ENCODE assay signal across 8 cellular contexts in the genomic region with DNA sequence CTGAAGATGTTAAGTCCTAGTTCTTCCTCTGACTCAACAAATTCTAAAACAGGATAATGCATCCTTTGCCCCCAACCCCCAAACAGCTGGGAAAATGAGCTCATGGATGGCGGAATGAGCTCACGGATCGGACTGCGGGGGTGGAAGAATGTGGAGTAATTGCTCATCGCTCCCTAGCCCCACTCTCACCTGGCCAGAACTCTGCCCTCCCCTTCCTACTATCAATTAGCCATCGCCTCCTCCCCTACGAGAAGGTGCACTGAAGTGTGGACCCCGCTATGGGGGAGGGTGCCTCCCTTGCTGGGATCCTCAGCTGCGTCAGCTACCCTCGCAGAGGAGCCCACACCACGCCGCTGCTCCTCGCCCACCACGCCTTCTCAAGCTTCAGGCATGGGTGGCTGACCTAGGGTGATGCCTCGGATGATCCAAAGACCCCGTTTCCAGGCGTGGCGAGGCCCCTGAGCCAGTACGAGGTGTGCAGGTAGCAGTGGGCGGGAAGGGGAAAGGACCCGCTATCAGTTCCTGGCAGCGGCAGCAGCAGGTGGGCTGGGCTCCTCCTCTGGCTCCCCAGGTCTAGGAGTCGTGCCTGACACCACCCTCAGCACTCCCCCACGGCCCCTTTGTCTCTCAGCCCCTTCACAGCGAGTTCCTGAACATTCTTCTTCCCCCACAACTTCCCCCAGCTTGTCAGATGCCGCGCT.
DNase-seq lines count a peak whose midpoint lies in the region; ATAC-seq and TF ChIP-seq lines count a peak whose summit lies in the region.

No MANE protein-coding gene starts in this region.

- no peaks in the 10 kb centered on the region for H4K20me1 ChIP-seq in mammary epithelial cell (ENCODE audit: insufficient read depth, low read length)
- H4K20me1 ChIP-seq in neural cell (ENCODE audit: insufficient read depth): no peaks in the 10 kb centered on the region

- no peaks in the 10 kb centered on the region for H3K9me3 Mint-ChIP-seq in CD4-positive, CD25-positive, alpha-beta regulatory T cell

- intact Hi-C loops in mammary epithelial cell (cut with micrococcal nuclease): no loop called here

- H3K36me3 ChIP-seq in CD4-positive, CD25-positive, alpha-beta regulatory T cell (ENCODE audit: control insufficient read depth, insufficient read depth, low read length): peaks cover 30% of the 10 kb centered on the region
- no peaks in the 10 kb centered on the region for H3K36me3 ChIP-seq in mammary epithelial cell (ENCODE audit: insufficient read depth, low read length)
- no peaks in the 10 kb centered on the region for H3K36me3 ChIP-seq in neural cell (ENCODE audit: insufficient read depth, low read length)

- H3K27ac ChIP-seq in CD4-positive, CD25-positive, alpha-beta regulatory T cell (ENCODE audit: insufficient read depth, low read length, poor library complexity, severe bottlenecking): peak overlapping the region; percentile 23
- H3K27ac ChIP-seq in mammary epithelial cell (ENCODE audit: insufficient read depth, low read depth, low read length) (no peak overlapping the region), neural cell (ENCODE audit: low read length) (peak overlapping the region; percentile 93)

- BruUV-seq in mammary epithelial cell (replicated peaks; lab: Mats Ljungman, UMichigan): no TSS peak

- H3K4me3 ChIP-seq in CD4-positive, CD25-positive, alpha-beta regulatory T cell (ENCODE audit: low read depth, low read length): no peak overlapping the region
- H3K4me3 ChIP-seq in mammary epithelial cell (replicated peaks in 1 of 3; ENCODE audit: insufficient read depth in 1 of 3, low read depth in 2 of 3, low read length in 3 of 3): no peak overlapping the region
- peak overlapping the region; percentile 88 for H3K4me3 ChIP-seq in neural cell (ENCODE audit: low read length)

- H3K79me2 ChIP-seq in mammary epithelial cell (ENCODE audit: insufficient read depth, low read length) (no peaks in the 10 kb centered on the region), neural cell (replicated peaks; ENCODE audit: insufficient read depth, low read length) (peaks cover 28% of the 10 kb centered on the region)

- peak overlapping the region; percentile 66 to 92 (median 89) for H3K27ac Mint-ChIP-seq in CD4-positive, CD25-positive, alpha-beta regulatory T cell

- H3K9ac ChIP-seq in mammary epithelial cell (ENCODE audit: insufficient read depth, low read length) (no peak overlapping the region), neural cell (ENCODE audit: low read length) (peak overlapping the region; percentile 93)

- H3K4me2 ChIP-seq in mammary epithelial cell (ENCODE audit: insufficient read depth, low read depth, low read length) (no peak overlapping the region), neural cell (ENCODE audit: low read length) (peak overlapping the region; percentile 70)

- H3K9me3 ChIP-seq in CD4-positive, CD25-positive, alpha-beta regulatory T cell (ENCODE audit: control insufficient read depth in 2 of 2, low read length in 2 of 2): no peaks in the 10 kb centered on the region
- H3K9me3 ChIP-seq in mammary epithelial cell (replicated peaks; ENCODE audit: insufficient read depth, low read length) (no peaks in the 10 kb centered on the region), neural cell (ENCODE audit: low read length) (no peaks in the 10 kb centered on the region)

- CTCF ChIA-PET in mammary epithelial cell (lab: Charles Lee; ENCODE audit: low non-redundant PET): no interaction called here

- peaks cover 15% of the 10 kb centered on the region for H3K4me1 ChIP-seq in CD4-positive, CD25-positive, alpha-beta regulatory T cell (ENCODE audit: control insufficient read depth, insufficient read depth, low read length, poor library complexity, severe bottlenecking)
- peaks cover 14% of the 10 kb centered on the region for H3K4me1 ChIP-seq in mammary epithelial cell (ENCODE audit: insufficient read depth, low read length)

- in situ Hi-C loops in mammary epithelial cell (cut with MboI; ENCODE audit: low sequenced_read_pairs in 2 of 2): no loop called here

- dilution Hi-C loops in mammary epithelial cell (cut with HindIII; ENCODE audit: low sequenced_read_pairs): loop anchor here (5.0 kb wide), 1 partner anchor 43 kb away; no protein-coding TSS in a partner anchor

- peaks cover 20% of the 10 kb centered on the region for H3K36me3 Mint-ChIP-seq in CD4-positive, CD25-positive, alpha-beta regulatory T cell

- no peak for ATAC-seq in CD4-positive, CD25-positive, alpha-beta regulatory T cell (ENCODE audit: low read depth in 2 of 2)
- ATAC-seq in GM18868 (IDR thresholded peaks at IDR 0.05; ENCODE audit: unreplicated experiment) (no peak), GM21367 (IDR thresholded peaks at IDR 0.05; ENCODE audit: unreplicated experiment) (no peak)

- H3K27me3 ChIP-seq in CD4-positive, CD25-positive, alpha-beta regulatory T cell (ENCODE audit: control insufficient read depth, insufficient read depth, low read length): no peaks in the 10 kb centered on the region
- H3K27me3 ChIP-seq in mammary epithelial cell (ENCODE audit: insufficient read depth, low read length): no peaks in the 10 kb centered on the region
- H3K27me3 ChIP-seq in neural cell (ENCODE audit: insufficient read depth, low read depth, low read length): no peaks in the 10 kb centered on the region

- no peaks in the 10 kb centered on the region for H3F3A ChIP-seq in neural cell (ENCODE audit: insufficient read depth, low read length, poor library complexity, severe bottlenecking)

- peak overlapping the region; percentile 86 to 91 (median 88) for H3K4me3 Mint-ChIP-seq in CD4-positive, CD25-positive, alpha-beta regulatory T cell

- H3K27me3 Mint-ChIP-seq in CD4-positive, CD25-positive, alpha-beta regulatory T cell: no peaks in the 10 kb centered on the region

- no peak for TF ChIP-seq EP300 in neural cell (conservative IDR thresholded peaks at IDR 0.05; ENCODE audit: poor library complexity, severe bottlenecking)

- H3K9me2 ChIP-seq in neural cell (ENCODE audit: insufficient read depth, low read length): no peaks in the 10 kb centered on the region

- H2AFZ ChIP-seq in mammary epithelial cell (ENCODE audit: low read depth, low read length) (no peak overlapping the region), neural cell (ENCODE audit: low read depth, low read length) (no peak overlapping the region)

- 38% methylated on average over 8 of the region's 27 CpGs for WGBS in mammary epithelial cell (ENCODE audit: low coverage, missing lambda C conversion rate)

- no peak for DNase-seq in CD4-positive, CD25-positive, alpha-beta regulatory T cell
- DNase-seq in LHCN-M2 (ENCODE audit: low read depth): peak; percentile 23
- peak; percentile 11 for DNase-seq in mammary epithelial cell
- DNase-seq in DMS153 treated with DMSO at 0.1 percent for 48 hours (lab: John Stamatoyannopoulos, UW; ENCODE audit: unreplicated experiment): no peak
- no peak for DNase-seq in SIG-M5 treated with dmso at 0.1 percent for 504 hours (lab: John Stamatoyannopoulos, UW; ENCODE audit: unreplicated experiment)

- TF ChIP-seq RAD21 in neural cell (conservative IDR thresholded peaks at IDR 0.05): no peak

- peaks cover 14 to 46% (median 22%) of the 10 kb centered on the region in 4 donors for H3K4me1 Mint-ChIP-seq in CD4-positive, CD25-positive, alpha-beta regulatory T cell

- TF ChIP-seq CTCF in mammary epithelial cell (conservative IDR thresholded peaks at IDR 0.05 in 1 of 2, IDR thresholded peaks at IDR 0.05 in 1 of 2; ENCODE audit: extremely low read depth in 1 of 2, insufficient read depth in 1 of 2, low read depth in 1 of 2, low read length in 2 of 2) (no peak), neural cell (IDR thresholded peaks at IDR 0.05; ENCODE audit: poor library complexity, severe bottlenecking) (no peak)

TF ChIP-seq in neural cell, 6 proteins besides CTCF, POLR2A, EP300 and RAD21:
- TF ChIP-seq POLR2AphosphoS5 (IDR thresholded peaks at IDR 0.05) (no peak), MXI1 (conservative IDR thresholded peaks at IDR 0.05; ENCODE audit: poor library complexity, severe bottlenecking) (peak; percentile 40)
- TF ChIP-seq, protein P1, sequence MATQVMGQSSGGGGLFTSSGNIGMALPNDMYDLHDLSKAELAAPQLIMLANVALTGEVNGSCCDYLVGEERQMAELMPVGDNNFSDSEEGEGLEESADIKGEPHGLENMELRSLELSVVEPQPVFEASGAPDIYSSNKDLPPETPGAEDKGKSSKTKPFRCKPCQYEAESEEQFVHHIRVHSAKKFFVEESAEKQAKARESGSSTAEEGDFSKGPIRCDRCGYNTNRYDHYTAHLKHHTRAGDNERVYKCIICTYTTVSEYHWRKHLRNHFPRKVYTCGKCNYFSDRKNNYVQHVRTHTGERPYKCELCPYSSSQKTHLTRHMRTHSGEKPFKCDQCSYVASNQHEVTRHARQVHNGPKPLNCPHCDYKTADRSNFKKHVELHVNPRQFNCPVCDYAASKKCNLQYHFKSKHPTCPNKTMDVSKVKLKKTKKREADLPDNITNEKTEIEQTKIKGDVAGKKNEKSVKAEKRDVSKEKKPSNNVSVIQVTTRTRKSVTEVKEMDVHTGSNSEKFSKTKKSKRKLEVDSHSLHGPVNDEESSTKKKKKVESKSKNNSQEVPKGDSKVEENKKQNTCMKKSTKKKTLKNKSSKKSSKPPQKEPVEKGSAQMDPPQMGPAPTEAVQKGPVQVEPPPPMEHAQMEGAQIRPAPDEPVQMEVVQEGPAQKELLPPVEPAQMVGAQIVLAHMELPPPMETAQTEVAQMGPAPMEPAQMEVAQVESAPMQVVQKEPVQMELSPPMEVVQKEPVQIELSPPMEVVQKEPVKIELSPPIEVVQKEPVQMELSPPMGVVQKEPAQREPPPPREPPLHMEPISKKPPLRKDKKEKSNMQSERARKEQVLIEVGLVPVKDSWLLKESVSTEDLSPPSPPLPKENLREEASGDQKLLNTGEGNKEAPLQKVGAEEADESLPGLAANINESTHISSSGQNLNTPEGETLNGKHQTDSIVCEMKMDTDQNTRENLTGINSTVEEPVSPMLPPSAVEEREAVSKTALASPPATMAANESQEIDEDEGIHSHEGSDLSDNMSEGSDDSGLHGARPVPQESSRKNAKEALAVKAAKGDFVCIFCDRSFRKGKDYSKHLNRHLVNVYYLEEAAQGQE (IDR thresholded peaks at IDR 0.05; ENCODE audit: borderline replicate concordance): no peak
TF ChIP-seq in neural cell: peak in this region for 1.

Comparison
In these comparisons a context has a peak if more than half of its experiments do, and no peak if none do; other contexts are left out.
1. DNase-seq: peak in LHCN-M2 (single experiment) and mammary epithelial cell (single experiment); none in CD4-positive, CD25-positive, alpha-beta regulatory T cell (0 of 3), DMS153 treated with DMSO at 0.1 percent for 48 hours (single experiment) and SIG-M5 treated with dmso at 0.1 percent for 504 hours (single experiment).